12 cellular contexts compared by ENCODE assay signal in genomic region chr2:38850045-38850444, GRCh38.
A peak's percentile ranks its signal among the peaks of the same experiment; 100 is the strongest.
DNase-seq lines count a peak whose midpoint lies in the region; ATAC-seq lines count a peak whose summit lies in the region.
"Had no signal": no experiment of that assay in that cellular context is flagged by ENCODE, and none has a peak within 500 bp of the region (broad histone marks: within the 10 kb centered on the region; RNA-seq: fewer than 3 reads in every experiment).

No MANE protein-coding gene starts in this region.

- DNase-seq in stimulated activated naive B cell treated with anti-CD40 and anti-IgM and Interleukin-4, amounts not matched to agents 10 μg/mL and 1 μg/mL and 100 μg/mL, for 72 hours = no peak
- DNase-seq in DMS153 treated with DMSO at 0.1 percent for 48 hours (lab: John Stamatoyannopoulos, UW; ENCODE audit: unreplicated experiment) (no peak), retina (no peak), HuH-7 (ENCODE audit: low spot score) (no peak)
- DNase-seq: amygdala, dorsolateral prefrontal cortex, left lung, NCI-H446 had no signal

- H3K4me3 Mint-ChIP-seq in stimulated activated naive B cell treated with anti-CD40 and anti-IgM and Interleukin-4, amounts not matched to agents 10 μg/mL and 1 μg/mL and 100 μg/mL, for 72 hours = no peak overlapping the region
- H3K4me3 Mint-ChIP-seq: stimulated activated naive CD8-positive, alpha-beta T cell treated with anti-CD3 and anti-CD28 coated beads, Interleukin-15, Interleukin-2, amounts not matched to agents 100 ng/mL and 50 ng/mL, for 24 hours had no signal

- peak overlapping the region; percentile 59 for H3K27ac Mint-ChIP-seq in stimulated activated naive B cell treated with anti-CD40 and anti-IgM and Interleukin-4, amounts not matched to agents 10 μg/mL and 1 μg/mL and 100 μg/mL, for 72 hours
- H3K27ac Mint-ChIP-seq: stimulated activated naive CD8-positive, alpha-beta T cell treated with anti-CD3 and anti-CD28 coated beads, Interleukin-15, Interleukin-2, amounts not matched to agents 100 ng/mL and 50 ng/mL, for 24 hours had no signal

- no peaks in the 10 kb centered on the region for H3K9me3 Mint-ChIP-seq in stimulated activated naive B cell treated with anti-CD40 and anti-IgM and Interleukin-4, amounts not matched to agents 10 μg/mL and 1 μg/mL and 100 μg/mL, for 72 hours
- H3K9me3 Mint-ChIP-seq: stimulated activated naive CD8-positive, alpha-beta T cell treated with anti-CD3 and anti-CD28 coated beads, Interleukin-15, Interleukin-2, amounts not matched to agents 100 ng/mL and 50 ng/mL, for 24 hours had no signal

- H3K4me1 Mint-ChIP-seq in stimulated activated naive B cell treated with anti-CD40 and anti-IgM and Interleukin-4, amounts not matched to agents 10 μg/mL and 1 μg/mL and 100 μg/mL, for 72 hours = peaks cover 7 to 14% of the 10 kb centered on the region in 2 donors

- no peaks in the 10 kb centered on the region for H3K27me3 Mint-ChIP-seq in stimulated activated naive B cell treated with anti-CD40 and anti-IgM and Interleukin-4, amounts not matched to agents 10 μg/mL and 1 μg/mL and 100 μg/mL, for 72 hours
- H3K27me3 Mint-ChIP-seq: stimulated activated naive CD8-positive, alpha-beta T cell treated with anti-CD3 and anti-CD28 coated beads, Interleukin-15, Interleukin-2, amounts not matched to agents 100 ng/mL and 50 ng/mL, for 24 hours had no signal

- ATAC-seq in GM18909 (IDR thresholded peaks at IDR 0.05; ENCODE audit: poor library complexity, unreplicated experiment) (peak; percentile 85), GM21723 (IDR thresholded peaks at IDR 0.05; ENCODE audit: unreplicated experiment) (peak; percentile 98), HG03108 (IDR thresholded peaks at IDR 0.05; ENCODE audit: unreplicated experiment) (peak; percentile 84)
- peak; percentile 84 to 91 for ATAC-seq in stimulated activated naive B cell treated with anti-CD40 and anti-IgM and Interleukin-4, amounts not matched to agents 10 μg/mL and 1 μg/mL and 100 μg/mL, for 72 hours (replicated peaks)
- ATAC-seq: left lung had no signal

- H3K36me3 Mint-ChIP-seq in stimulated activated naive B cell treated with anti-CD40 and anti-IgM and Interleukin-4, amounts not matched to agents 10 μg/mL and 1 μg/mL and 100 μg/mL, for 72 hours = peaks cover 36 to 60% of the 10 kb centered on the region in 2 donors
